1 cellular context compared by ENCODE assay signal in genomic region chr19:35389192-35389861, GRCh38.
A peak's percentile ranks its signal among the peaks of the same experiment; 100 is the strongest.
TF ChIP-seq lines count a peak whose summit lies in the region.

No MANE protein-coding gene starts in this region.

TF ChIP-seq in HepG2, 621 proteins besides CTCF, POLR2A, EP300 and RAD21 (continued from another document and continues in another):
- TF ChIP-seq, protein P1, sequence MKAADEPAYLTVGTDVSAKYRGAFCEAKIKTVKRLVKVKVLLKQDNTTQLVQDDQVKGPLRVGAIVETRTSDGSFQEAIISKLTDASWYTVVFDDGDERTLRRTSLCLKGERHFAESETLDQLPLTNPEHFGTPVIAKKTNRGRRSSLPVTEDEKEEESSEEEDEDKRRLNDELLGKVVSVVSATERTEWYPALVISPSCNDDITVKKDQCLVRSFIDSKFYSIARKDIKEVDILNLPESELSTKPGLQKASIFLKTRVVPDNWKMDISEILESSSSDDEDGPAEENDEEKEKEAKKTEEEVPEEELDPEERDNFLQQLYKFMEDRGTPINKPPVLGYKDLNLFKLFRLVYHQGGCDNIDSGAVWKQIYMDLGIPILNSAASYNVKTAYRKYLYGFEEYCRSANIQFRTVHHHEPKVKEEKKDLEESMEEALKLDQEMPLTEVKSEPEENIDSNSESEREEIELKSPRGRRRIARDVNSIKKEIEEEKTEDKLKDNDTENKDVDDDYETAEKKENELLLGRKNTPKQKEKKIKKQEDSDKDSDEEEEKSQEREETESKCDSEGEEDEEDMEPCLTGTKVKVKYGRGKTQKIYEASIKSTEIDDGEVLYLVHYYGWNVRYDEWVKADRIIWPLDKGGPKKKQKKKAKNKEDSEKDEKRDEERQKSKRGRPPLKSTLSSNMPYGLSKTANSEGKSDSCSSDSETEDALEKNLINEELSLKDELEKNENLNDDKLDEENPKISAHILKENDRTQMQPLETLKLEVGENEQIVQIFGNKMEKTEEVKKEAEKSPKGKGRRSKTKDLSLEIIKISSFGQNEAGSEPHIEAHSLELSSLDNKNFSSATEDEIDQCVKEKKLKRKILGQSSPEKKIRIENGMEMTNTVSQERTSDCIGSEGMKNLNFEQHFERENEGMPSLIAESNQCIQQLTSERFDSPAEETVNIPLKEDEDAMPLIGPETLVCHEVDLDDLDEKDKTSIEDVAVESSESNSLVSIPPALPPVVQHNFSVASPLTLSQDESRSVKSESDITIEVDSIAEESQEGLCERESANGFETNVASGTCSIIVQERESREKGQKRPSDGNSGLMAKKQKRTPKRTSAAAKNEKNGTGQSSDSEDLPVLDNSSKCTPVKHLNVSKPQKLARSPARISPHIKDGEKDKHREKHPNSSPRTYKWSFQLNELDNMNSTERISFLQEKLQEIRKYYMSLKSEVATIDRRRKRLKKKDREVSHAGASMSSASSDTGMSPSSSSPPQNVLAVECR (CRISPR knock-in tag; IDR thresholded peaks at IDR 0.05; ENCODE audit: borderline replicate concordance): no peak
- TF ChIP-seq ZNF816 (CRISPR knock-in tag; IDR thresholded peaks at IDR 0.05; ENCODE audit: borderline replicate concordance): 0 out of 2 replicates have a peak, but pooled peaks have one; percentile 44
- no peak for TF ChIP-seq ZSCAN29 (CRISPR knock-in tag; conservative IDR thresholded peaks at IDR 0.05)
- TF ChIP-seq CREM (IDR thresholded peaks at IDR 0.05): 0 out of 2 replicates have a peak, but pooled peaks have one; percentile 14
- TF ChIP-seq CREM (CRISPR knock-in tag; IDR thresholded peaks at IDR 0.05): no peak
- TF ChIP-seq MIER2 (CRISPR knock-in tag; IDR thresholded peaks at IDR 0.05): no peak
- peak; percentile 89 for TF ChIP-seq GFI1 (CRISPR knock-in tag; IDR thresholded peaks at IDR 0.05; ENCODE audit: borderline replicate concordance)
- TF ChIP-seq, protein P2, sequence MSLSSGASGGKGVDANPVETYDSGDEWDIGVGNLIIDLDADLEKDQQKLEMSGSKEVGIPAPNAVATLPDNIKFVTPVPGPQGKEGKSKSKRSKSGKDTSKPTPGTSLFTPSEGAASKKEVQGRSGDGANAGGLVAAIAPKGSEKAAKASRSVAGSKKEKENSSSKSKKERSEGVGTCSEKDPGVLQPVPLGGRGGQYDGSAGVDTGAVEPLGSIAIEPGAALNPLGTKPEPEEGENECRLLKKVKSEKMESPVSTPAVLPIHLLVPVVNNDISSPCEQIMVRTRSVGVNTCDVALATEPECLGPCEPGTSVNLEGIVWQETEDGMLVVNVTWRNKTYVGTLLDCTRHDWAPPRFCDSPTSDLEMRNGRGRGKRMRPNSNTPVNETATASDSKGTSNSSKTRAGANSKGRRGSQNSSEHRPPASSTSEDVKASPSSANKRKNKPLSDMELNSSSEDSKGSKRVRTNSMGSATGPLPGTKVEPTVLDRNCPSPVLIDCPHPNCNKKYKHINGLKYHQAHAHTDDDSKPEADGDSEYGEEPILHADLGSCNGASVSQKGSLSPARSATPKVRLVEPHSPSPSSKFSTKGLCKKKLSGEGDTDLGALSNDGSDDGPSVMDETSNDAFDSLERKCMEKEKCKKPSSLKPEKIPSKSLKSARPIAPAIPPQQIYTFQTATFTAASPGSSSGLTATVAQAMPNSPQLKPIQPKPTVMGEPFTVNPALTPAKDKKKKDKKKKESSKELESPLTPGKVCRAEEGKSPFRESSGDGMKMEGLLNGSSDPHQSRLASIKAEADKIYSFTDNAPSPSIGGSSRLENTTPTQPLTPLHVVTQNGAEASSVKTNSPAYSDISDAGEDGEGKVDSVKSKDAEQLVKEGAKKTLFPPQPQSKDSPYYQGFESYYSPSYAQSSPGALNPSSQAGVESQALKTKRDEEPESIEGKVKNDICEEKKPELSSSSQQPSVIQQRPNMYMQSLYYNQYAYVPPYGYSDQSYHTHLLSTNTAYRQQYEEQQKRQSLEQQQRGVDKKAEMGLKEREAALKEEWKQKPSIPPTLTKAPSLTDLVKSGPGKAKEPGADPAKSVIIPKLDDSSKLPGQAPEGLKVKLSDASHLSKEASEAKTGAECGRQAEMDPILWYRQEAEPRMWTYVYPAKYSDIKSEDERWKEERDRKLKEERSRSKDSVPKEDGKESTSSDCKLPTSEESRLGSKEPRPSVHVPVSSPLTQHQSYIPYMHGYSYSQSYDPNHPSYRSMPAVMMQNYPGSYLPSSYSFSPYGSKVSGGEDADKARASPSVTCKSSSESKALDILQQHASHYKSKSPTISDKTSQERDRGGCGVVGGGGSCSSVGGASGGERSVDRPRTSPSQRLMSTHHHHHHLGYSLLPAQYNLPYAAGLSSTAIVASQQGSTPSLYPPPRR (CRISPR knock-in tag; IDR thresholded peaks at IDR 0.05; ENCODE audit: borderline replicate concordance): peak; percentile 49; the same call in 1 of the 2 replicates
- TF ChIP-seq ZNF282 (IDR thresholded peaks at IDR 0.05; ENCODE audit: partially characterized antibody): no peak
- peak; percentile 48; the same call in 1 of the 2 replicates for TF ChIP-seq ARID3A (IDR thresholded peaks at IDR 0.05; ENCODE audit: low read depth, low read length)
- peak; percentile 43; the same call in 1 of the 2 replicates for TF ChIP-seq ZBTB7B (CRISPR knock-in tag; IDR thresholded peaks at IDR 0.05)
- TF ChIP-seq ZNF543 (CRISPR knock-in tag; IDR thresholded peaks at IDR 0.05): no peak
- peak; percentile 39; the same call in 1 of the 2 replicates for TF ChIP-seq MTA1 (CRISPR knock-in tag; IDR thresholded peaks at IDR 0.05; ENCODE audit: borderline replicate concordance)
- no peak for TF ChIP-seq ZNF674 (CRISPR knock-in tag; IDR thresholded peaks at IDR 0.05; ENCODE audit: low read depth)
- peak; percentile 51; the same call in 1 of the 2 replicates for TF ChIP-seq PRDM15 (CRISPR knock-in tag; IDR thresholded peaks at IDR 0.05)
- TF ChIP-seq GTF2F1 (IDR thresholded peaks at IDR 0.05; ENCODE audit: low read length): no peak
- TF ChIP-seq ATF3 (CRISPR knock-in tag; IDR thresholded peaks at IDR 0.05): peak; percentile 65; the same call in 1 of the 2 replicates
- TF ChIP-seq ZNF317 (CRISPR knock-in tag; IDR thresholded peaks at IDR 0.05): 0 out of 2 replicates have a peak, but pooled peaks have one; percentile 42
- TF ChIP-seq MTF2 (CRISPR knock-in tag; IDR thresholded peaks at IDR 0.05; ENCODE audit: borderline replicate concordance): no peak
- no peak for TF ChIP-seq ESRRA (CRISPR knock-in tag; IDR thresholded peaks at IDR 0.05; ENCODE audit: low read depth)
- TF ChIP-seq FOSL2 (CRISPR knock-in tag; IDR thresholded peaks at IDR 0.05): peak; percentile 89
- TF ChIP-seq LCORL (IDR thresholded peaks at IDR 0.05): no peak
- TF ChIP-seq LCORL (CRISPR knock-in tag; IDR thresholded peaks at IDR 0.05): peak; percentile 77
- 0 out of 2 replicates have a peak, but pooled peaks have one; percentile 48 for TF ChIP-seq NCOA2 (CRISPR knock-in tag; IDR thresholded peaks at IDR 0.05)
- no peak for TF ChIP-seq SMARCE1 (IDR thresholded peaks at IDR 0.05; ENCODE audit: borderline replicate concordance)
- TF ChIP-seq CBX1 (IDR thresholded peaks at IDR 0.05; ENCODE audit: low read depth): no peak
- peak; percentile 41; the same call in 1 of the 2 replicates for TF ChIP-seq TBX3 (IDR thresholded peaks at IDR 0.05; ENCODE audit: borderline replicate concordance)
- peak; percentile 44; the same call in 1 of the 2 replicates for TF ChIP-seq ZMYM4 (CRISPR knock-in tag; IDR thresholded peaks at IDR 0.05)
- peak; percentile 22 for TF ChIP-seq NR2F6 (IDR thresholded peaks at IDR 0.05)
- peak; percentile 67 for TF ChIP-seq NR2F6 (CRISPR knock-in tag; IDR thresholded peaks at IDR 0.05)
- TF ChIP-seq HNF1A (IDR thresholded peaks at IDR 0.05; ENCODE audit: low read depth): no peak
- TF ChIP-seq HNF1A (CRISPR knock-in tag; IDR thresholded peaks at IDR 0.05; ENCODE audit: borderline replicate concordance): no peak
- 0 out of 2 replicates have a peak, but pooled peaks have one; percentile 25 for TF ChIP-seq CEBPG (CRISPR knock-in tag; IDR thresholded peaks at IDR 0.05)
- no peak for TF ChIP-seq PAX8 (CRISPR knock-in tag; IDR thresholded peaks at IDR 0.05; ENCODE audit: borderline replicate concordance)
- TF ChIP-seq GLMP (CRISPR knock-in tag; IDR thresholded peaks at IDR 0.05; ENCODE audit: borderline replicate concordance): no peak
- no peak for TF ChIP-seq SOX6 (IDR thresholded peaks at IDR 0.05)
- TF ChIP-seq SOX6 (CRISPR knock-in tag; IDR thresholded peaks at IDR 0.05): peak; percentile 56; the same call in 1 of the 2 replicates
- no peak for TF ChIP-seq ZNF747 (CRISPR knock-in tag; IDR thresholded peaks at IDR 0.05; ENCODE audit: borderline replicate concordance)
- no peak for TF ChIP-seq ZFP41 (CRISPR knock-in tag; IDR thresholded peaks at IDR 0.05; ENCODE audit: borderline replicate concordance)
- TF ChIP-seq ZFP36 (IDR thresholded peaks at IDR 0.05; ENCODE audit: borderline replicate concordance, low read depth, low read length, partially characterized antibody): no peak
